Comparison of ENCODE assay signal across 33 cellular contexts in genomic region chr19:35562776-35563175, GRCh38. TPM values are rescaled to one million over a fixed set of nuclear protein-coding genes. Genes with fewer than 3 reads are reported as not detected.
"Had no signal": no experiment of that assay in that cellular context is flagged by ENCODE, and none has a peak within 500 bp of the region (broad histone marks: within the 10 kb centered on the region; RNA-seq: fewer than 3 reads in every experiment).

No MANE protein-coding gene starts in this region.

- H3K27ac Mint-ChIP-seq: immature natural killer cell; mesothelial cell of epicardium; natural killer cell; stimulated activated effector memory CD8-positive, alpha-beta T cell treated with anti-CD3 and anti-CD28 coated beads, Interleukin-12 subunit alpha, Interleukin-12 subunit beta, amount 100 ng/mL, for 72 hours; stimulated activated naive CD8-positive, alpha-beta T cell treated with anti-CD3 and anti-CD28 coated beads, Interleukin-15, Interleukin-2, amounts not matched to agents 100 ng/mL and 50 ng/mL, for 24 hours had no signal

- DNase-seq: hypothalamus; immature natural killer cell; left ventricle myocardium inferior; mesendoderm; naive B cell; natural killer cell; nucleus accumbens; retina; sigmoid colon; small intestine; stimulated activated CD4-positive, alpha-beta T cell treated with anti-CD3 and anti-CD28 coated beads, Interleukin-4, amount 100 ng/mL, for 24 hours; stimulated activated naive CD4-positive, alpha-beta T cell; tibial artery; trophoblast cell had no signal

- H3K27ac ChIP-seq: left ventricle myocardium inferior, pancreas, prostate gland, sigmoid colon, spleen, suprapubic skin, thoracic aorta, tibial artery, upper lobe of right lung had no signal

- FAIRE-seq: islet of Langerhans, pancreas, small intestine, urothelium cell line had no signal

- H3K4me3 Mint-ChIP-seq: immature natural killer cell; mesothelial cell of epicardium; naive B cell; natural killer cell; stimulated activated effector memory CD8-positive, alpha-beta T cell treated with anti-CD3 and anti-CD28 coated beads, Interleukin-12 subunit alpha, Interleukin-12 subunit beta, amount 100 ng/mL, for 72 hours; stimulated activated naive CD8-positive, alpha-beta T cell treated with anti-CD3 and anti-CD28 coated beads, Interleukin-15, Interleukin-2, amounts not matched to agents 100 ng/mL and 50 ng/mL, for 24 hours had no signal

- H3K27me3 ChIP-seq: pancreas had no signal

- H3K9me3 Mint-ChIP-seq: immature natural killer cell; mesothelial cell of epicardium; natural killer cell; stimulated activated effector memory CD8-positive, alpha-beta T cell treated with anti-CD3 and anti-CD28 coated beads, Interleukin-12 subunit alpha, Interleukin-12 subunit beta, amount 100 ng/mL, for 72 hours; stimulated activated naive CD8-positive, alpha-beta T cell treated with anti-CD3 and anti-CD28 coated beads, Interleukin-15, Interleukin-2, amounts not matched to agents 100 ng/mL and 50 ng/mL, for 24 hours had no signal

- H3K9me3 ChIP-seq: left ventricle myocardium inferior, pancreas, prostate gland, sigmoid colon, spleen, suprapubic skin, thoracic aorta, tibial artery, upper lobe of right lung had no signal

- H3K36me3 ChIP-seq: left ventricle myocardium inferior, pancreas, prostate gland, sigmoid colon, spleen, suprapubic skin, thoracic aorta, tibial artery, upper lobe of right lung had no signal

- H3K36me3 Mint-ChIP-seq: immature natural killer cell; mesothelial cell of epicardium; natural killer cell; stimulated activated effector memory CD8-positive, alpha-beta T cell treated with anti-CD3 and anti-CD28 coated beads, Interleukin-12 subunit alpha, Interleukin-12 subunit beta, amount 100 ng/mL, for 72 hours had no signal

- H3K4me1 ChIP-seq: prostate gland had no signal

- H3K4me3 ChIP-seq: left ventricle myocardium inferior, lung, pancreas, prostate gland, sigmoid colon, spleen, suprapubic skin, thoracic aorta, tibial artery, upper lobe of right lung had no signal

- ATAC-seq: natural killer cell; pancreas; right cardiac atrium; stimulated activated effector memory CD8-positive, alpha-beta T cell treated with anti-CD3 and anti-CD28 coated beads, Interleukin-12 subunit alpha, Interleukin-12 subunit beta, amount 100 ng/mL, for 72 hours had no signal

RNA-seq across cellular contexts. Expression of gene ATP4A, which starts 0.7 kb away (rescaled TPM):
- total RNA-seq: kidney epithelial cell, left ventricle myocardium inferior, lower leg skin, lung, mononuclear cell, natural killer cell, osteoblast, right cardiac atrium, sigmoid colon, spleen, subcutaneous adipose tissue, suprapubic skin, upper lobe of right lung had no signal
- polyA plus RNA-seq: immature natural killer cell, neural cell, right cardiac atrium, spleen had no signal

RNA-seq across cellular contexts. Expression of gene PMIS2, which starts 23.2 kb away (rescaled TPM):
- total RNA-seq: kidney epithelial cell, left ventricle myocardium inferior, lower leg skin, lung, mesothelial cell of epicardium, mononuclear cell, natural killer cell, osteoblast, pancreas, prostate gland, right cardiac atrium, sigmoid colon, spleen, subcutaneous adipose tissue, suprapubic skin, thoracic aorta, upper lobe of right lung had no signal
- polyA plus RNA-seq: immature natural killer cell, lung, neural cell, pancreas, right cardiac atrium, sigmoid colon, small intestine, spleen had no signal

RNA-seq across cellular contexts. Expression of gene GAPDHS, which starts 29.5 kb away (rescaled TPM):
- total RNA-seq: kidney epithelial cell, left ventricle myocardium inferior, lung, mesothelial cell of epicardium, mononuclear cell, natural killer cell, osteoblast, pancreas, right cardiac atrium, sigmoid colon, subcutaneous adipose tissue, thoracic aorta, upper lobe of right lung had no signal
- polyA plus RNA-seq: immature natural killer cell, lung, neural cell, pancreas, right cardiac atrium, sigmoid colon, small intestine had no signal

RNA-seq across cellular contexts. Expression of gene SBSN, which starts 34.7 kb away (rescaled TPM):
- total RNA-seq: kidney epithelial cell, left ventricle myocardium inferior, mononuclear cell, natural killer cell, pancreas, right cardiac atrium, sigmoid colon, spleen, subcutaneous adipose tissue, upper lobe of right lung had no signal
- polyA plus RNA-seq: immature natural killer cell, neural cell, right cardiac atrium had no signal
